ENCODE assay signal across 18 cellular contexts in the genomic region with DNA sequence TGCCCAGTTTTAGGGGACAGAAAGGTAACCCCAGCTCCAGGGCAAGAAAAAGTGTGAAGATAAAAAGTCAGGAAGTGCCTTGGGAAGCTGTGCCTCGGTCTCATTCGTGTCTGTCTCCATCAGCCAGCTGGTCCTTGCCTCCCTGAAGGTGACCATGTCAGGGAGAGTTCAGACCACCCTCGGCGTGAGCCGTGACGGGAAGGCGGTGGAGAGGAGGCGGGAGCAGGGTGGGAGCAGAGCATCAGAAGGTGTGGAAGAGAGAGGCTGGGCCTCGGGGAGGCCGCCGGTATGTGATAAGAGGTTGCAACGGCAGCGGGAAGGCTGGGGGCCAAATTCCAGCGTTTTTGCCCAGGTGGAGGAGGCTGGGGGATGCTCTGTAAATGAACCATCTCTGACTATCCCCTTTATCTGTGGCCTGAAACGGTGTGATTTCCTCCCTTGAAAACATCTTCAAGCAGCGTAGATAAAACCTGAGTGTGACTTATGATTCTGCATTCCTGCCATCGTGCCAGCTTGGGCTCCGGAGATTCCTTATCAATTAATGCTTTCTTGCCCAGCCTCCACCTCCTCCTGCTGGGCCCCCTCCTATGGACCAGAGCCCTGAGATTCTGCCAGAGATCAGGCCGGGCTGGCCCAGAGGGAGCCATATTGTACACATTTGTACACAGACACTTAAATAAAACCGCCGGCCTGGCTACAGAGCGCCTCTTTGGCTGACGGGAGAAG.
"Had no signal": no experiment of that assay in that cellular context is flagged by ENCODE, and none has a peak within 500 bp of the region (broad histone marks: within the 10 kb centered on the region; RNA-seq: fewer than 3 reads in every experiment).

No MANE protein-coding gene starts in this region.

- H3K9me3 Mint-ChIP-seq: activated CD4-positive, alpha-beta memory T cell treated with anti-CD3 and anti-CD28 coated beads, Interleukin-2, amount 10 ng/mL, durations not matched to agents 7 days and 5 days; activated naive CD8-positive, alpha-beta T cell treated with anti-CD3 and anti-CD28 coated beads, Interleukin-2, amount 10 ng/mL, durations not matched to agents 7 days and 5 days; activated T-cell treated with anti-CD3 and anti-CD28 coated beads, Interleukin-2, amount 50 U/mL, for 72 hours; neural crest cell had no signal

- H3K27ac Mint-ChIP-seq: activated CD4-positive, alpha-beta memory T cell treated with anti-CD3 and anti-CD28 coated beads, Interleukin-2, amount 10 ng/mL, durations not matched to agents 7 days and 5 days; activated CD4-positive, alpha-beta T cell treated with anti-CD3 and anti-CD28 coated beads for 36 hours; activated naive CD8-positive, alpha-beta T cell treated with anti-CD3 and anti-CD28 coated beads, Interleukin-2, amount 10 ng/mL, durations not matched to agents 7 days and 5 days; activated T-cell treated with anti-CD3 and anti-CD28 coated beads, Interleukin-2, amount 50 U/mL, for 72 hours had no signal

- H3K4me3 ChIP-seq: breast epithelium, dorsolateral prefrontal cortex, right atrium auricular region, tibial nerve had no signal

- ATAC-seq: activated CD4-positive, alpha-beta T cell treated with anti-CD3 and anti-CD28 coated beads for 36 hours; activated T-cell treated with anti-CD3 and anti-CD28 coated beads, Interleukin-2, amount 50 U/mL, for 72 hours had no signal

- H3K36me3 ChIP-seq: breast epithelium, right atrium auricular region, tibial nerve had no signal

- H3K27ac ChIP-seq: breast epithelium, dorsolateral prefrontal cortex, right atrium auricular region, tibial nerve, VCaP had no signal

- DNase-seq: activated CD4-positive, alpha-beta memory T cell treated with anti-CD3 and anti-CD28 coated beads, Interleukin-2, amount 10 ng/mL, durations not matched to agents 7 days and 5 days; activated CD4-positive, alpha-beta T cell treated with anti-CD3 and anti-CD28 coated beads for 36 hours; activated CD8-positive, alpha-beta memory T cell treated with anti-CD3 and anti-CD28 coated beads, Interleukin-2, amount 50 U/mL, for 4 hours; activated gamma-delta T cell treated with Interleukin-2 at 50 U/mL for 16 hours; activated naive CD8-positive, alpha-beta T cell treated with anti-CD3 and anti-CD28 coated beads, Interleukin-2, amount 10 ng/mL, durations not matched to agents 7 days and 5 days; activated T-cell treated with anti-CD3 and anti-CD28 coated beads, Interleukin-2, amount 50 U/mL, for 72 hours; aorta; dorsolateral prefrontal cortex; hypothalamus; mammary epithelial cell; SK-N-SH; small intestine; T-helper 1 cell had no signal

- H3K36me3 Mint-ChIP-seq: activated naive CD8-positive, alpha-beta T cell treated with anti-CD3 and anti-CD28 coated beads, Interleukin-2, amount 10 ng/mL, durations not matched to agents 7 days and 5 days had no signal

- H3K4me1 Mint-ChIP-seq: activated CD4-positive, alpha-beta memory T cell treated with anti-CD3 and anti-CD28 coated beads, Interleukin-2, amount 10 ng/mL, durations not matched to agents 7 days and 5 days; activated CD4-positive, alpha-beta T cell treated with anti-CD3 and anti-CD28 coated beads for 36 hours; activated naive CD8-positive, alpha-beta T cell treated with anti-CD3 and anti-CD28 coated beads, Interleukin-2, amount 10 ng/mL, durations not matched to agents 7 days and 5 days; neural crest cell had no signal

- H3K27me3 ChIP-seq: right atrium auricular region had no signal

- H3K4me3 Mint-ChIP-seq: activated CD4-positive, alpha-beta memory T cell treated with anti-CD3 and anti-CD28 coated beads, Interleukin-2, amount 10 ng/mL, durations not matched to agents 7 days and 5 days; activated CD4-positive, alpha-beta T cell treated with anti-CD3 and anti-CD28 coated beads for 36 hours; activated naive CD8-positive, alpha-beta T cell treated with anti-CD3 and anti-CD28 coated beads, Interleukin-2, amount 10 ng/mL, durations not matched to agents 7 days and 5 days; activated T-cell treated with anti-CD3 and anti-CD28 coated beads, Interleukin-2, amount 50 U/mL, for 72 hours; neural crest cell had no signal

- H3K9ac ChIP-seq: SK-N-SH had no signal

- H3K9me3 ChIP-seq: breast epithelium, right atrium auricular region, SK-N-SH had no signal

- H3K4me1 ChIP-seq: breast epithelium, right atrium auricular region, tibial nerve had no signal
